Comparison of ENCODE assay signal across 8 cellular contexts in the genomic region with DNA sequence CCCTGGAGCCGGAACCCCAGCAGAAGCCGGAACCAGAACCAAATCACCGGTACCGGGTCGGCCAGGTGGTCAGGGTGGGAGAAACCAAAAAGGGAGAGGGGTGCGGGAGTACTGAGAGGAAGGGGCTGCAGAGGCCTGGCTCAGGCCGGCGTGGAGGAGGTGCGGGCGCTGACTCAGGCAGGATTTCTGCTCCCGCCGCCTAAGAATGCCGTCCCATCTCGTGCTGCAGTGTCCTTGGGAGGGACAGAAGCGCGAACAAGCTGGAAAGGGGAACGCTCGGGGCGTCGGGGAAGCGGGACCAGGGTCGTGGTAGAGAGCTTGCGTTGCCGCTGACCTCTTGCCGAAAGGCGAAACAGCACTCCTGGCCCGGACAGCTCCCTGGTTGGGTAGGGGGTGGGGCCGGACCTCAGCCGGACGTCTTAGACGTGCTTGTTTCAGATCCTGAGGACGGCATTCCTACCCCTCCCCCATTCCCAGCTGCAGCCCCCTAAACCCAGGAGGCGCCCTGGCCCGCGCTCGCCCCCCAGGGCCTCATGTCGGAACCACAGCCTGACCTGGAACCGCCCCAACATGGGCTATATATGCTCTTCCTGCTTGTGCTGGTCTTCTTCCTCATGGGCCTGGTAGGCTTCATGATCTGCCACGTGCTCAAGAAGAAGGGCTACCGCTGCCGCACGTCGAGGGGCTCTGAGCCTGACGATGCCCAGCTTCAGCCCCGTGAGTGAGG. TPM values are rescaled to one million over a fixed set of nuclear protein-coding genes. Genes with fewer than 3 reads are reported as not detected.
DNase-seq lines count a peak whose midpoint lies in the region; ATAC-seq lines count a peak whose summit lies in the region.

No MANE protein-coding gene starts in this region.

- H3K36me3 ChIP-seq in ectodermal cell (ENCODE audit: control insufficient read depth, insufficient read depth, low read length) = no peaks in the 10 kb centered on the region

- 7 to 8% methylated on average over 45 of the region's 45 CpGs for WGBS in ectodermal cell, 2 experiments

- H3K27me3 ChIP-seq in ectodermal cell (ENCODE audit: control insufficient read depth, insufficient read depth, low read length, poor library complexity, severe bottlenecking) = peaks cover 21% of the 10 kb centered on the region

- peaks cover 4% of the 10 kb centered on the region for H3K4me1 ChIP-seq in ectodermal cell (ENCODE audit: control insufficient read depth, insufficient read depth, low read length)

- DNase-seq in CMK (ENCODE audit: low read depth) (peak; percentile 81), NCI-H2227 (lab: John Stamatoyannopoulos, UW; ENCODE audit: unreplicated experiment) (peak; percentile 59), lung microvascular endothelial cell (ENCODE audit: low read depth in 2 of 2) (peak; percentile 33 to 70), cerebellar nuclear complex (lab: John Stamatoyannopoulos, UW) (no peak)
- peak; percentile 20 to 29 for DNase-seq in activated CD4-positive, alpha-beta T cell treated with anti-CD3 and anti-CD28 coated beads, Interleukin-2, amount 50 U/mL, for 24 hours (ENCODE audit: low read depth in 1 of 2, low spot score in 1 of 2)
- DNase-seq in stimulated activated CD8-positive, alpha-beta memory T cell treated with anti-CD3 and anti-CD28 coated beads, Interleukin-7, amount 100 ng/mL, for 4 hours (ENCODE audit: low read depth in 2 of 2) = peak; percentile 33 to 51

- peak overlapping the region; percentile 74 for H3K4me3 ChIP-seq in ectodermal cell (ENCODE audit: insufficient read depth, low read depth, low read length)

- peak; percentile 28 for ATAC-seq in GM21825 (IDR thresholded peaks at IDR 0.05; ENCODE audit: unreplicated experiment)

- no peak overlapping the region for H3K27ac ChIP-seq in ectodermal cell (ENCODE audit: insufficient read depth, low read depth, low read length, poor library complexity, severe bottlenecking)

- no peaks in the 10 kb centered on the region for H3K9me3 ChIP-seq in ectodermal cell (ENCODE audit: control insufficient read depth, low read length)

RNA-seq across cellular contexts. Expression of gene RELL2, which starts 1.1 kb away (rescaled TPM):
- polyA plus RNA-seq in ectodermal cell (2013, experiment 1 of 4) = 2.6 TPM
- polyA plus RNA-seq in ectodermal cell (2013, experiment 2 of 4) = 2.3 TPM
- polyA plus RNA-seq in ectodermal cell (2013, experiment 3 of 4) = 3.0 TPM
- polyA plus RNA-seq in ectodermal cell (2013, experiment 4 of 4) = 1.9 TPM
- 5.6 and 6.1 TPM in 2 replicates for total RNA-seq in lung microvascular endothelial cell

RNA-seq across cellular contexts. Expression of gene HDAC3, which starts 1.2 kb away (rescaled TPM):
- polyA plus RNA-seq in ectodermal cell (2013, experiment 1 of 4) = 105 TPM
- polyA plus RNA-seq in ectodermal cell (2013, experiment 2 of 4) = 98.1 TPM
- 84.3 TPM for polyA plus RNA-seq in ectodermal cell (2013, experiment 3 of 4)
- polyA plus RNA-seq in ectodermal cell (2013, experiment 4 of 4) = 85.0 TPM
- total RNA-seq in lung microvascular endothelial cell = 45.0 and 48.2 TPM in 2 replicates

RNA-seq across cellular contexts. Expression of gene FCHSD1, which starts 13.4 kb away (rescaled TPM):
- polyA plus RNA-seq in ectodermal cell (2013, experiment 1 of 4) = 22.2 TPM
- polyA plus RNA-seq in ectodermal cell (2013, experiment 2 of 4) = 17.7 TPM
- 15.2 TPM for polyA plus RNA-seq in ectodermal cell (2013, experiment 3 of 4)
- 17.8 TPM for polyA plus RNA-seq in ectodermal cell (2013, experiment 4 of 4)
- total RNA-seq in lung microvascular endothelial cell = 9.3 and 10.5 TPM in 2 replicates

RNA-seq across cellular contexts. Expression of gene DIAPH1, which starts 19.1 kb away (rescaled TPM):
- 72.3 TPM for polyA plus RNA-seq in ectodermal cell (2013, experiment 1 of 4)
- polyA plus RNA-seq in ectodermal cell (2013, experiment 2 of 4) = 75.0 TPM
- polyA plus RNA-seq in ectodermal cell (2013, experiment 3 of 4) = 43.9 TPM
- polyA plus RNA-seq in ectodermal cell (2013, experiment 4 of 4) = 49.5 TPM
- total RNA-seq in lung microvascular endothelial cell = 28.8 and 29.6 TPM in 2 replicates

RNA-seq across cellular contexts. Expression of gene ARAP3, which starts 44.2 kb away (rescaled TPM):
- polyA plus RNA-seq in ectodermal cell (2013, experiment 1 of 4) = 21.2 TPM
- 22.3 TPM for polyA plus RNA-seq in ectodermal cell (2013, experiment 2 of 4)
- 16.1 TPM for polyA plus RNA-seq in ectodermal cell (2013, experiment 3 of 4)
- polyA plus RNA-seq in ectodermal cell (2013, experiment 4 of 4) = 18.3 TPM
- 22.4 and 30.8 TPM in 2 replicates for total RNA-seq in lung microvascular endothelial cell

Comparison
In these comparisons a context has a peak if more than half of its experiments do, and no peak if none do; other contexts are left out.
1. DNase-seq: peak in CMK (single experiment), NCI-H2227 (single experiment), activated CD4-positive, alpha-beta T cell treated with anti-CD3 and anti-CD28 coated beads, Interleukin-2, amount 50 U/mL, for 24 hours (2 of 2), lung microvascular endothelial cell (2 of 2) and stimulated activated CD8-positive, alpha-beta memory T cell treated with anti-CD3 and anti-CD28 coated beads, Interleukin-7, amount 100 ng/mL, for 4 hours (2 of 2); none in cerebellar nuclear complex (0 of 2).